In genomic region chr15:99132122-99132521, GRCh38 we compare ENCODE assay signal across 19 cellular contexts.
"Had no signal": no experiment of that assay in that cellular context is flagged by ENCODE, and none has a peak within 500 bp of the region (broad histone marks: within the 10 kb centered on the region; RNA-seq: fewer than 3 reads in every experiment).

No MANE protein-coding gene starts in this region.

- H3K4me1 ChIP-seq: neural progenitor cell, suprapubic skin had no signal

- H3K9me3 Mint-ChIP-seq: activated naive CD4-positive, alpha-beta T cell treated with anti-CD3 and anti-CD28 coated beads, Interleukin-2, amount 50 U/mL, for 24 hours; activated T-helper 1 cell treated with anti-CD3 and anti-CD28 coated beads, Interleukin-12 subunit alpha, Interleukin-12 subunit beta, Interleukin-2, Interleukin-4 antibody, amounts not matched to agents 30 ng/mL and 10 ng/mL and 1 ng/mL, durations not matched to agents 14 hours and 24 hours and 36 hours; central memory CD8-positive, alpha-beta T cell; naive B cell; neural progenitor cell; stimulated activated naive CD8-positive, alpha-beta T cell treated with anti-CD3 and anti-CD28 coated beads, Interleukin-15, Interleukin-2, amounts not matched to agents 100 ng/mL and 50 ng/mL, for 24 hours had no signal

- H3K27ac Mint-ChIP-seq: activated CD8-positive, alpha-beta T cell treated with anti-CD3 and anti-CD28 coated beads, Interleukin-2, amount 10 ng/mL, durations not matched to agents 7 days and 5 days; activated naive CD4-positive, alpha-beta T cell treated with anti-CD3 and anti-CD28 coated beads, Interleukin-2, amount 50 U/mL, for 24 hours; activated T-helper 1 cell treated with anti-CD3 and anti-CD28 coated beads, Interleukin-12 subunit alpha, Interleukin-12 subunit beta, Interleukin-2, Interleukin-4 antibody, amounts not matched to agents 30 ng/mL and 10 ng/mL and 1 ng/mL, durations not matched to agents 14 hours and 24 hours and 36 hours; neural progenitor cell; stimulated activated naive CD8-positive, alpha-beta T cell treated with anti-CD3 and anti-CD28 coated beads, Interleukin-15, Interleukin-2, amounts not matched to agents 100 ng/mL and 50 ng/mL, for 24 hours had no signal

- H3K36me3 ChIP-seq: neural progenitor cell had no signal

- H3K4me3 ChIP-seq: ascending aorta, hepatocyte, neural progenitor cell, suprapubic skin, tibial nerve had no signal

- ATAC-seq: activated CD8-positive, alpha-beta T cell treated with anti-CD3 and anti-CD28 coated beads, Interleukin-2, amount 10 ng/mL, durations not matched to agents 7 days and 5 days had no signal

- H3K36me3 Mint-ChIP-seq: activated naive CD4-positive, alpha-beta T cell treated with anti-CD3 and anti-CD28 coated beads, Interleukin-2, amount 50 U/mL, for 24 hours; naive B cell had no signal

- DNase-seq: activated CD4-positive, alpha-beta T cell treated with anti-CD3 and anti-CD28 coated beads for 1 hour; activated CD4-positive, alpha-beta T cell treated with anti-CD3 and anti-CD28 coated beads, Interleukin-2, amount 50 U/mL, for 1 hour; activated CD8-positive, alpha-beta T cell treated with anti-CD3 and anti-CD28 coated beads, Interleukin-2, amount 10 ng/mL, durations not matched to agents 7 days and 5 days; activated gamma-delta T cell; foreskin fibroblast; mesenchymal stem cell; naive B cell; stimulated activated CD4-positive, alpha-beta T cell treated with anti-CD3 and anti-CD28 coated beads, Interleukin-4, amount 100 ng/mL, for 24 hours; T-helper 9 cell had no signal

- H3K27me3 ChIP-seq: ascending aorta, hepatocyte, neural progenitor cell, suprapubic skin, tibial nerve had no signal

- H2AFZ ChIP-seq: hepatocyte, neural progenitor cell had no signal

- H3K4me3 Mint-ChIP-seq: activated CD8-positive, alpha-beta T cell treated with anti-CD3 and anti-CD28 coated beads, Interleukin-2, amount 10 ng/mL, durations not matched to agents 7 days and 5 days; activated naive CD4-positive, alpha-beta T cell treated with anti-CD3 and anti-CD28 coated beads, Interleukin-2, amount 50 U/mL, for 24 hours; activated T-helper 1 cell treated with anti-CD3 and anti-CD28 coated beads, Interleukin-12 subunit alpha, Interleukin-12 subunit beta, Interleukin-2, Interleukin-4 antibody, amounts not matched to agents 30 ng/mL and 10 ng/mL and 1 ng/mL, durations not matched to agents 14 hours and 24 hours and 36 hours; central memory CD8-positive, alpha-beta T cell; naive B cell; neural progenitor cell; stimulated activated naive CD8-positive, alpha-beta T cell treated with anti-CD3 and anti-CD28 coated beads, Interleukin-15, Interleukin-2, amounts not matched to agents 100 ng/mL and 50 ng/mL, for 24 hours had no signal

- H3K4me2 ChIP-seq: hepatocyte, neural progenitor cell had no signal

- H3K79me2 ChIP-seq: hepatocyte had no signal

- H3K4me1 Mint-ChIP-seq: activated naive CD4-positive, alpha-beta T cell treated with anti-CD3 and anti-CD28 coated beads, Interleukin-2, amount 50 U/mL, for 24 hours had no signal

- H3K9ac ChIP-seq: neural progenitor cell had no signal

- H3K27me3 Mint-ChIP-seq: activated naive CD4-positive, alpha-beta T cell treated with anti-CD3 and anti-CD28 coated beads, Interleukin-2, amount 50 U/mL, for 24 hours; central memory CD8-positive, alpha-beta T cell; stimulated activated naive CD8-positive, alpha-beta T cell treated with anti-CD3 and anti-CD28 coated beads, Interleukin-15, Interleukin-2, amounts not matched to agents 100 ng/mL and 50 ng/mL, for 24 hours had no signal

- H3K27ac ChIP-seq: ascending aorta, epithelial cell of prostate, hepatocyte, neural progenitor cell, suprapubic skin, tibial nerve had no signal

- H3K9me3 ChIP-seq: ascending aorta, suprapubic skin, tibial nerve had no signal
